ENCODE assay signal across 17 cellular contexts in genomic region chr3:180633722-180634121, GRCh38. TPM values are rescaled to one million over a fixed set of nuclear protein-coding genes. Genes with fewer than 3 reads are reported as not detected.
A peak's percentile ranks its signal among the peaks of the same experiment; 100 is the strongest.
DNase-seq lines count a peak whose midpoint lies in the region; ATAC-seq and FAIRE-seq lines count a peak whose summit lies in the region.
"Had no signal": no experiment of that assay in that cellular context is flagged by ENCODE, and none has a peak within 500 bp of the region (broad histone marks: within the 10 kb centered on the region; RNA-seq: fewer than 3 reads in every experiment).

No MANE protein-coding gene starts in this region.

- no peaks in the 10 kb centered on the region for H3K9me3 ChIP-seq in small intestine (ENCODE audit: control insufficient read depth, low read depth)

- no peak overlapping the region for H3K27ac Mint-ChIP-seq in stimulated activated naive CD8-positive, alpha-beta T cell treated with anti-CD3 and anti-CD28 coated beads, Interleukin-15, amount 100 ng/mL, for 72 hours
- H3K27ac Mint-ChIP-seq: activated naive CD4-positive, alpha-beta T cell treated with anti-CD3 and anti-CD28 coated beads, Interleukin-2, amount 50 U/mL, for 72 hours; immature natural killer cell had no signal

- FAIRE-seq in HTR-8/SVneo (lab: Jason Lieb, UNC): no peak
- FAIRE-seq in small intestine (lab: Jason Lieb, UNC): no peak
- FAIRE-seq: D721Med had no signal

- H3K27me3 Mint-ChIP-seq in stimulated activated naive CD8-positive, alpha-beta T cell treated with anti-CD3 and anti-CD28 coated beads, Interleukin-15, amount 100 ng/mL, for 72 hours: peaks cover 41% of the 10 kb centered on the region

- DNase-seq in stimulated activated naive CD8-positive, alpha-beta T cell treated with anti-CD3 and anti-CD28 coated beads, Interleukin-15, amount 100 ng/mL, for 72 hours: no peak
- DNase-seq in stimulated activated naive CD8-positive, alpha-beta T cell treated with anti-CD3 and anti-CD28 coated beads, Interleukin-15, Interleukin-2, amounts not matched to agents 100 U/mL and 50 U/mL, for 24 hours: no peak
- DNase-seq in NCI-H146 (lab: John Stamatoyannopoulos, UW) (peak; percentile 59), ecto neural progenitor cell (ENCODE audit: low spot score) (peak; percentile 49), kidney glomerular epithelial cell (lab: John Stamatoyannopoulos, UW) (no peak), NCI-H345 treated with DMSO at 0.1 percent for 48 hours (lab: John Stamatoyannopoulos, UW; ENCODE audit: unreplicated experiment) (no peak), HTR-8/SVneo (ENCODE audit: insufficient read length, low spot score) (no peak), small intestine (no peak)
- DNase-seq: activated CD4-positive, alpha-beta T cell treated with anti-CD3 and anti-CD28 coated beads for 1 hour; effector CD8-positive, alpha-beta T cell; foreskin melanocyte; immature natural killer cell; NCI-H2171; stimulated activated CD4-positive, alpha-beta T cell treated with anti-CD3 and anti-CD28 coated beads, Interleukin-15, amount 100 ng/mL, for 24 hours had no signal

- no peaks in the 10 kb centered on the region for H3K36me3 ChIP-seq in small intestine (ENCODE audit: control insufficient read depth in 2 of 2, insufficient read depth in 2 of 2, low read length in 2 of 2)

- WGBS in small intestine, 3 donors: 17 to 21% (median 17%) methylated on average over 2 of the region's 2 CpGs

- peak; percentile 50 for ATAC-seq in stimulated activated naive CD8-positive, alpha-beta T cell treated with anti-CD3 and anti-CD28 coated beads, Interleukin-15, amount 100 ng/mL, for 72 hours
- no peak for ATAC-seq in stimulated activated naive CD8-positive, alpha-beta T cell treated with anti-CD3 and anti-CD28 coated beads, Interleukin-15, Interleukin-2, amounts not matched to agents 100 U/mL and 50 U/mL, for 24 hours
- ATAC-seq: activated naive CD4-positive, alpha-beta T cell treated with anti-CD3 and anti-CD28 coated beads, Interleukin-2, amount 50 U/mL, for 72 hours had no signal

- peaks cover 6% of the 10 kb centered on the region for H3K4me1 Mint-ChIP-seq in stimulated activated naive CD8-positive, alpha-beta T cell treated with anti-CD3 and anti-CD28 coated beads, Interleukin-15, amount 100 ng/mL, for 72 hours
- H3K4me1 Mint-ChIP-seq: immature natural killer cell had no signal

- H3K27ac ChIP-seq in small intestine (ENCODE audit: low read depth in 1 of 2, low read length in 1 of 2): no peak overlapping the region
- H3K27ac ChIP-seq: HL-60 had no signal

- H3K4me3 ChIP-seq in small intestine (ENCODE audit: low read depth in 1 of 2, low read length in 2 of 2): no peak overlapping the region

- H3K4me3 Mint-ChIP-seq in stimulated activated naive CD8-positive, alpha-beta T cell treated with anti-CD3 and anti-CD28 coated beads, Interleukin-15, amount 100 ng/mL, for 72 hours: no peak overlapping the region
- H3K4me3 Mint-ChIP-seq: immature natural killer cell had no signal

- no peaks in the 10 kb centered on the region for H3K4me1 ChIP-seq in small intestine (ENCODE audit: control insufficient read depth in 2 of 2, insufficient read depth in 1 of 2, low read depth in 1 of 2, low read length in 1 of 2)

- H3K9me3 Mint-ChIP-seq in stimulated activated naive CD8-positive, alpha-beta T cell treated with anti-CD3 and anti-CD28 coated beads, Interleukin-15, amount 100 ng/mL, for 72 hours: no peaks in the 10 kb centered on the region
- H3K9me3 Mint-ChIP-seq: activated naive CD4-positive, alpha-beta T cell treated with anti-CD3 and anti-CD28 coated beads, Interleukin-2, amount 50 U/mL, for 72 hours had no signal

- H3K27me3 ChIP-seq in small intestine (ENCODE audit: control insufficient read depth in 2 of 2, insufficient read depth in 2 of 2, low read length in 2 of 2): peaks cover 0 to 7% of the 10 kb centered on the region in 2 donors

RNA-seq across cellular contexts. Expression of gene TTC14, which starts 31.8 kb away (rescaled TPM):
- 10 to 100 TPM in 1 of 3 donors, 1 to 10 TPM in 2; 4.3 to 10.3 (median 6.3) TPM for polyA plus RNA-seq in small intestine

RNA-seq across cellular contexts. Expression of gene CCDC39, which starts 45.6 kb away (rescaled TPM):
- polyA plus RNA-seq in small intestine: under 1 TPM in 1 of 3 donors, not detected in 2; 0.09 TPM
- polyA plus RNA-seq: immature natural killer cell had no signal

Comparison
In these comparisons a context has a peak if more than half of its experiments do, and no peak if none do; other contexts are left out.
1. DNase-seq: peak in NCI-H146 (single experiment) and ecto neural progenitor cell (single experiment); none in stimulated activated naive CD8-positive, alpha-beta T cell treated with anti-CD3 and anti-CD28 coated beads, Interleukin-15, amount 100 ng/mL, for 72 hours (0 of 2), stimulated activated naive CD8-positive, alpha-beta T cell treated with anti-CD3 and anti-CD28 coated beads, Interleukin-15, Interleukin-2, amounts not matched to agents 100 U/mL and 50 U/mL, for 24 hours (single experiment), kidney glomerular epithelial cell (single experiment), NCI-H345 treated with DMSO at 0.1 percent for 48 hours (single experiment), HTR-8/SVneo (single experiment) and small intestine (single experiment).